ENCODE assay signal across 20 cellular contexts in the genomic region with DNA sequence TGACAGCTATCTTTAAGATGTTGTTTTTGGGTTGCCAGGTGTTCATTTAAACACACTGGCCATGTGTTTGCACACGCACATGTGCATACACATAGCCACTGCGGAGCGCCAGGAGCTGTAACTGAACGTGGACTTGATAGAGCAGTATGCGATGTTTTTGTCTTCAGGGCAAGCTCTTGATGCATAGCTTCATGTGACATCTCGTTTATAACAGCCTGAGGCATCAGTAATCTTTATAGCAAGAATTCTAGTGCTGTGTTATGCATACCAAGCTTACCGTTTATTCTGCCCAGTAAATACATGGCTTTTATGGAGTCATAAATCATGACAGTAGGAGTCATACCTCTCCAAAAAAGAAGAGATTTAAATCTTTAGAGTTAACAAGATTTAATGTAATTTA.
"Had no signal": no experiment of that assay in that cellular context is flagged by ENCODE, and none has a peak within 500 bp of the region (broad histone marks: within the 10 kb centered on the region; RNA-seq: fewer than 3 reads in every experiment).

No MANE protein-coding gene starts in this region.

- H3K27ac Mint-ChIP-seq: activated CD4-positive, alpha-beta T cell treated with anti-CD3 and anti-CD28 coated beads for 36 hours; activated naive CD4-positive, alpha-beta T cell treated with anti-CD3 and anti-CD28 coated beads, Interleukin-2, amount 50 U/mL, for 72 hours; activated T-helper 1 cell treated with anti-CD3 and anti-CD28 coated beads, Interleukin-12 subunit alpha, Interleukin-12 subunit beta, Interleukin-2, Interleukin-4 antibody, amounts not matched to agents 30 ng/mL and 10 ng/mL and 1 ng/mL, durations not matched to agents 14 hours and 24 hours and 36 hours; effector memory CD8-positive, alpha-beta T cell; stimulated activated naive CD8-positive, alpha-beta T cell treated with anti-CD3 and anti-CD28 coated beads, Interleukin-15, amount 100 ng/mL, for 72 hours; T-helper 1 cell treated with Interleukin-12 subunit alpha and Interleukin-12 subunit beta and Interleukin-4 antibody, amounts not matched to agents 30 μg/mL and 1 μg/mL, for 36 hours had no signal

- ATAC-seq: activated CD4-positive, alpha-beta T cell treated with anti-CD3 and anti-CD28 coated beads for 36 hours; activated naive CD4-positive, alpha-beta T cell treated with anti-CD3 and anti-CD28 coated beads, Interleukin-2, amount 50 U/mL, for 72 hours; effector memory CD8-positive, alpha-beta T cell; psoas muscle; stimulated activated naive CD8-positive, alpha-beta T cell treated with anti-CD3 and anti-CD28 coated beads, Interleukin-15, amount 100 ng/mL, for 72 hours had no signal

- H3K4me3 ChIP-seq: adrenal gland, cardiac muscle cell, heart right ventricle, left ventricle myocardium inferior, psoas muscle, skin epidermis had no signal

- H3K4me1 Mint-ChIP-seq: stimulated activated naive CD8-positive, alpha-beta T cell treated with anti-CD3 and anti-CD28 coated beads, Interleukin-15, amount 100 ng/mL, for 72 hours had no signal

- H3K4me3 Mint-ChIP-seq: activated CD4-positive, alpha-beta T cell treated with anti-CD3 and anti-CD28 coated beads for 36 hours; activated T-helper 1 cell treated with anti-CD3 and anti-CD28 coated beads, Interleukin-12 subunit alpha, Interleukin-12 subunit beta, Interleukin-2, Interleukin-4 antibody, amounts not matched to agents 30 ng/mL and 10 ng/mL and 1 ng/mL, durations not matched to agents 14 hours and 24 hours and 36 hours; effector memory CD8-positive, alpha-beta T cell; neural crest cell; stimulated activated naive CD8-positive, alpha-beta T cell treated with anti-CD3 and anti-CD28 coated beads, Interleukin-15, amount 100 ng/mL, for 72 hours; T-helper 1 cell treated with Interleukin-12 subunit alpha and Interleukin-12 subunit beta and Interleukin-4 antibody, amounts not matched to agents 30 μg/mL and 1 μg/mL, for 36 hours had no signal

- DNase-seq: activated CD4-positive, alpha-beta T cell treated with anti-CD3 and anti-CD28 coated beads for 36 hours; activated CD4-positive, alpha-beta T cell treated with anti-CD3 and anti-CD28 coated beads, Interleukin-2, amount 50 U/mL, for 48 hours; activated gamma-delta T cell treated with Interleukin-2 at 50 U/mL for 16 hours; adrenal gland; effector memory CD8-positive, alpha-beta T cell; heart right ventricle; kidney glomerular epithelial cell; left ventricle myocardium inferior; mammary epithelial cell; psoas muscle; right cardiac atrium; stimulated activated CD4-positive, alpha-beta T cell treated with anti-CD3 and anti-CD28 coated beads, Interleukin-2, amount 100 ng/mL, for 48 hours; stimulated activated naive CD8-positive, alpha-beta T cell treated with anti-CD3 and anti-CD28 coated beads, Interleukin-15, amount 100 ng/mL, for 72 hours; WERI-Rb-1 had no signal

- H3K27ac ChIP-seq: adrenal gland, cardiac muscle cell, heart right ventricle, left ventricle myocardium inferior, psoas muscle, skin epidermis, WERI-Rb-1 had no signal

- H3K27me3 ChIP-seq: adrenal gland, cardiac muscle cell, heart right ventricle had no signal

- H3K36me3 ChIP-seq: cardiac muscle cell, left ventricle myocardium inferior had no signal

- H3K27me3 Mint-ChIP-seq: activated CD4-positive, alpha-beta T cell treated with anti-CD3 and anti-CD28 coated beads for 36 hours; effector memory CD8-positive, alpha-beta T cell; stimulated activated naive CD8-positive, alpha-beta T cell treated with anti-CD3 and anti-CD28 coated beads, Interleukin-15, amount 100 ng/mL, for 72 hours had no signal

- H3K9me3 Mint-ChIP-seq: activated naive CD4-positive, alpha-beta T cell treated with anti-CD3 and anti-CD28 coated beads, Interleukin-2, amount 50 U/mL, for 72 hours; activated T-helper 1 cell treated with anti-CD3 and anti-CD28 coated beads, Interleukin-12 subunit alpha, Interleukin-12 subunit beta, Interleukin-2, Interleukin-4 antibody, amounts not matched to agents 30 ng/mL and 10 ng/mL and 1 ng/mL, durations not matched to agents 14 hours and 24 hours and 36 hours; effector memory CD8-positive, alpha-beta T cell; neural crest cell; stimulated activated naive CD8-positive, alpha-beta T cell treated with anti-CD3 and anti-CD28 coated beads, Interleukin-15, amount 100 ng/mL, for 72 hours; T-helper 1 cell treated with Interleukin-12 subunit alpha and Interleukin-12 subunit beta and Interleukin-4 antibody, amounts not matched to agents 30 μg/mL and 1 μg/mL, for 36 hours had no signal

- H3K9me3 ChIP-seq: adrenal gland, heart right ventricle, left ventricle myocardium inferior, psoas muscle had no signal
